In genomic region chr6:161417712-161418457, GRCh38 we compare ENCODE assay signal across 8 cellular contexts.
DNase-seq lines count a peak whose midpoint lies in the region; ATAC-seq and TF ChIP-seq lines count a peak whose summit lies in the region.

No MANE protein-coding gene starts in this region.

- ATAC-seq in Right ventricle myocardium inferior = peak; percentile 83
- ATAC-seq in SK-N-SH treated with all-trans-retinoic acid at 6 μM for 48 hours = peak; percentile 46
- peak; percentile 26 for ATAC-seq in upper lobe of right lung
- ATAC-seq in CD4-positive, alpha-beta T cell (ENCODE audit: poor library complexity) = no peak

- peak; percentile 72 for DNase-seq in Right ventricle myocardium inferior (ENCODE audit: missing footprints)
- DNase-seq in right atrium auricular region (ENCODE audit: low spot score) = no peak
- peak; percentile 49 for DNase-seq in hepatocyte (ENCODE audit: low spot score)
- no peak for DNase-seq in upper lobe of right lung
- DNase-seq in NOMO-1 treated with dmso at 0.1 percent for 144 hours (lab: John Stamatoyannopoulos, UW; ENCODE audit: unreplicated experiment) = no peak
- DNase-seq in GM19238 (ENCODE audit: insufficient read length, low spot score) = no peak
- no peak for DNase-seq in CD4-positive, alpha-beta T cell

- H3K79me2 ChIP-seq in hepatocyte = no peaks in the 10 kb centered on the region

- CTCF ChIA-PET in CD4-positive, alpha-beta T cell (lab: Charles Lee) = interaction anchor here (0.7 to 1.2 kb wide), 5 partner anchors 21 to 323 kb away, joined by 3 to 4 read pairs (median 3); no protein-coding TSS in a partner anchor

- H3K4me3 ChIP-seq in right atrium auricular region (no peak overlapping the region), hepatocyte (no peak overlapping the region), upper lobe of right lung (no peak overlapping the region)

- TF ChIP-seq CTCF in right atrium auricular region (IDR thresholded peaks at IDR 0.05) = no peak
- no peak for TF ChIP-seq CTCF in hepatocyte (IDR thresholded peaks at IDR 0.05; ENCODE audit: poor library complexity)
- TF ChIP-seq CTCF in upper lobe of right lung (IDR thresholded peaks at IDR 0.05) = no peak
- TF ChIP-seq CTCF in CD4-positive, alpha-beta T cell (IDR thresholded peaks at IDR 0.05) = no peak

- no peak overlapping the region for H3K27ac Mint-ChIP-seq in CD4-positive, alpha-beta T cell

- peak overlapping the region in 1 of 2 donors; percentile 18 for H3K27ac ChIP-seq in right atrium auricular region
- H3K27ac ChIP-seq in hepatocyte = no peak overlapping the region
- no peak overlapping the region for H3K27ac ChIP-seq in upper lobe of right lung
- H3K27ac ChIP-seq in CD4-positive, alpha-beta T cell (ENCODE audit: low read depth, low read length) = no peak overlapping the region

- H3K9me3 ChIP-seq in right atrium auricular region (no peaks in the 10 kb centered on the region), hepatocyte (ENCODE audit: low read depth) (no peaks in the 10 kb centered on the region), upper lobe of right lung (no peaks in the 10 kb centered on the region)
- no peaks in the 10 kb centered on the region for H3K9me3 ChIP-seq in CD4-positive, alpha-beta T cell (ENCODE audit: control insufficient read depth, low read length)

- intact Hi-C loops in Right ventricle myocardium inferior (cut with DNase I) (loop anchor here (1.0 to 10.0 kb wide), 4 partner anchors 27 to 507 kb away; no protein-coding TSS in a partner anchor), upper lobe of right lung (cut with DNase I) (no loop called here)
- intact Hi-C loops in CD4-positive, alpha-beta T cell (cut with DNase I, micrococcal nuclease) = no loop called here

- H3K27me3 ChIP-seq in right atrium auricular region = no peaks in the 10 kb centered on the region
- no peaks in the 10 kb centered on the region for H3K27me3 ChIP-seq in hepatocyte
- no peaks in the 10 kb centered on the region for H3K27me3 ChIP-seq in upper lobe of right lung
- no peaks in the 10 kb centered on the region for H3K27me3 ChIP-seq in CD4-positive, alpha-beta T cell (ENCODE audit: control insufficient read depth, insufficient read depth, low read length)

- POLR2A ChIA-PET in CD4-positive, alpha-beta T cell (lab: Charles Lee) = no interaction called here

- WGBS in hepatocyte (ENCODE audit: low lambda C conversion rate, missing lambda C conversion rate) = 27% methylated on average over 8 of the region's 8 CpGs

- no peaks in the 10 kb centered on the region for H3K36me3 ChIP-seq in right atrium auricular region
- H3K36me3 ChIP-seq in hepatocyte (replicated peaks; ENCODE audit: insufficient read depth, low read depth) = no peaks in the 10 kb centered on the region
- H3K36me3 ChIP-seq in upper lobe of right lung = no peaks in the 10 kb centered on the region

- no peaks in the 10 kb centered on the region for H4K20me1 ChIP-seq in hepatocyte (ENCODE audit: insufficient read depth, poor library complexity, severe bottlenecking)

- H3K9me3 Mint-ChIP-seq in CD4-positive, alpha-beta T cell = no peaks in the 10 kb centered on the region

- H3K27me3 Mint-ChIP-seq in CD4-positive, alpha-beta T cell = peaks cover 33% of the 10 kb centered on the region

- H2AFZ ChIP-seq in hepatocyte = no peak overlapping the region

- no peaks in the 10 kb centered on the region for H3K4me1 Mint-ChIP-seq in CD4-positive, alpha-beta T cell (ENCODE audit: low read depth)

- H3K4me3 Mint-ChIP-seq in CD4-positive, alpha-beta T cell = no peak overlapping the region

- H3K4me1 ChIP-seq in right atrium auricular region = peaks cover 0 to 7% of the 10 kb centered on the region in 2 donors
- peaks cover 8% of the 10 kb centered on the region for H3K4me1 ChIP-seq in hepatocyte (ENCODE audit: insufficient read depth)
- no peaks in the 10 kb centered on the region for H3K4me1 ChIP-seq in upper lobe of right lung

- H3K4me2 ChIP-seq in hepatocyte = peak overlapping the region; percentile 32

- no peaks in the 10 kb centered on the region for H3K36me3 Mint-ChIP-seq in CD4-positive, alpha-beta T cell (ENCODE audit: low read depth)

- no peaks in the 10 kb centered on the region for H3K9me2 ChIP-seq in hepatocyte (replicated peaks; ENCODE audit: insufficient read depth)

TF ChIP-seq in SK-N-SH treated with all-trans-retinoic acid at 6 μM for 48 hours, 23 proteins besides CTCF, POLR2A, EP300 and RAD21:
- peak; percentile 62; the same call in 1 of the 2 replicates for TF ChIP-seq PATZ1 (CRISPR knock-in tag; IDR thresholded peaks at IDR 0.05; ENCODE audit: borderline replicate concordance)
- TF ChIP-seq TCF4 (CRISPR knock-in tag; IDR thresholded peaks at IDR 0.05; ENCODE audit: borderline replicate concordance) = peak; percentile 23; the same call in 1 of the 2 replicates
- no peak for TF ChIP-seq TSHZ2 (CRISPR knock-in tag; IDR thresholded peaks at IDR 0.05)

Comparison
In these comparisons a context has a peak if more than half of its experiments do, and no peak if none do; other contexts are left out.
1. DNase-seq: peak in Right ventricle myocardium inferior (single experiment) and hepatocyte (single experiment); none in right atrium auricular region (single experiment), upper lobe of right lung (single experiment), NOMO-1 treated with dmso at 0.1 percent for 144 hours (single experiment), GM19238 (single experiment) and CD4-positive, alpha-beta T cell (0 of 10).